Comparison of ENCODE assay signal across 34 cellular contexts in the genomic region with DNA sequence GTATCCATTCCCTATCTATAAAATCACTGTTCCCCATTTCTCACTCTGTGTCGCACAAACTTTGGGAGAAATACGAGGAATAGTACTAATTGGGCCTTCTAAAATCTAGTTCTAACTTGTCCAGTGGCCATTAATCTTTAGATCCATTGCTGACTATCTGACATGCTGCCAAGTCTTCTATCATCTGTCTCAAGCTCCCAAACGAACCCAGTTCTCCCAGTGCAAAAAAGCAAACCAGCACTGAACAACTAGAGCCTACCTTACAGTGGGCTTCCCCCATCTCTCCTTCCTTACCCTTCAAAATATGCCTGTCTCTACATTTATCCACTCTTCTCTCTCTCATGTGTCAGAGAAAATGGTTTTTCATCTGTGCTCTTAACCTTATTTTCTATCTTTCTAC. TPM values are rescaled to one million over a fixed set of nuclear protein-coding genes. Genes with fewer than 3 reads are reported as not detected.
"Had no signal": no experiment of that assay in that cellular context is flagged by ENCODE, and none has a peak within 500 bp of the region (broad histone marks: within the 10 kb centered on the region; RNA-seq: fewer than 3 reads in every experiment).

No MANE protein-coding gene starts in this region.

- H3K4me3 Mint-ChIP-seq: natural killer cell; nephron; neural progenitor cell; stimulated activated memory B cell treated with anti-CD40 and anti-IgM and Interleukin-4, amounts not matched to agents 10 μg/mL and 1 μg/mL and 100 μg/mL, for 72 hours; stimulated activated naive CD8-positive, alpha-beta T cell treated with anti-CD3 and anti-CD28 coated beads, Interleukin-15, amount 100 ng/mL, for 72 hours; type B pancreatic cell had no signal

- H3K4me3 ChIP-seq: neural progenitor cell, ovary, psoas muscle, skin epidermis, smooth muscle cell, spleen, suprapubic skin, testis, tibial artery, transverse colon, upper lobe of right lung, uterus had no signal

- H3K4me1 ChIP-seq: parathyroid adenoma, psoas muscle, spleen, suprapubic skin, testis, tibial artery, transverse colon, upper lobe of right lung, uterus had no signal

- H3K27me3 Mint-ChIP-seq: progenitor cell of endocrine pancreas, type B pancreatic cell had no signal

- DNase-seq: natural killer cell; occipital lobe; ovary; posterior cingulate gyrus; psoas muscle; right cardiac atrium; spleen; stimulated activated CD4-positive, alpha-beta T cell treated with anti-CD3 and anti-CD28 coated beads, Interleukin-12 subunit alpha, Interleukin-12 subunit beta, amount 100 ng/mL, for 4 hours; stimulated activated CD4-positive, alpha-beta T cell treated with anti-CD3 and anti-CD28 coated beads, Interleukin-1b, Interleukin-23, amount 100 ng/mL, for 48 hours; stimulated activated CD4-positive, alpha-beta T cell treated with anti-CD3 and anti-CD28 coated beads, Interleukin-4, amount 100 ng/mL, for 1 hour; stimulated activated CD4-positive, alpha-beta T cell treated with anti-CD3 and anti-CD28 coated beads, Interleukin-4, amount 100 ng/mL, for 4 hours; stimulated activated CD8-positive, alpha-beta memory T cell treated with anti-CD3 and anti-CD28 coated beads, Interleukin-4, amount 100 ng/mL, for 48 hours; stimulated activated naive CD4-positive, alpha-beta T cell; stimulated activated naive CD8-positive, alpha-beta T cell treated with anti-CD3 and anti-CD28 coated beads, Interleukin-15, amount 100 ng/mL, for 72 hours; stimulated activated naive CD8-positive, alpha-beta T cell treated with anti-CD3 and anti-CD28 coated beads, Interleukin-15, Interleukin-2, amounts not matched to agents 100 U/mL and 50 U/mL, for 24 hours; substantia nigra; testis; tibial artery; transverse colon; upper lobe of right lung; uterus had no signal

- H3K36me3 Mint-ChIP-seq: natural killer cell, neural progenitor cell, type B pancreatic cell had no signal

- H3K27me3 ChIP-seq: neural progenitor cell, ovary, spleen, suprapubic skin, testis, tibial artery, transverse colon, upper lobe of right lung, uterus had no signal

- H3K36me3 ChIP-seq: neural progenitor cell, ovary, spleen, suprapubic skin, tibial artery, transverse colon, upper lobe of right lung, uterus had no signal

- H3K9me3 ChIP-seq: ovary, psoas muscle, testis, tibial artery, transverse colon, upper lobe of right lung, uterus had no signal

- H3K27ac ChIP-seq: neural progenitor cell, ovary, parathyroid adenoma, psoas muscle, skin epidermis, spleen, suprapubic skin, testis, tibial artery, transverse colon, upper lobe of right lung, uterus had no signal

- H3K4me1 Mint-ChIP-seq: natural killer cell; nephron; stimulated activated memory B cell treated with anti-CD40 and anti-IgM and Interleukin-4, amounts not matched to agents 10 μg/mL and 1 μg/mL and 100 μg/mL, for 72 hours; stimulated activated naive CD8-positive, alpha-beta T cell treated with anti-CD3 and anti-CD28 coated beads, Interleukin-15, amount 100 ng/mL, for 72 hours had no signal

- ATAC-seq: natural killer cell; psoas muscle; right cardiac atrium; sciatic nerve; stimulated activated memory B cell treated with anti-CD40 and anti-IgM and Interleukin-4, amounts not matched to agents 10 μg/mL and 1 μg/mL and 100 μg/mL, for 72 hours; stimulated activated naive CD8-positive, alpha-beta T cell treated with anti-CD3 and anti-CD28 coated beads, Interleukin-15, amount 100 ng/mL, for 72 hours; stimulated activated naive CD8-positive, alpha-beta T cell treated with anti-CD3 and anti-CD28 coated beads, Interleukin-15, Interleukin-2, amounts not matched to agents 100 U/mL and 50 U/mL, for 24 hours; upper lobe of right lung had no signal

- H3K27ac Mint-ChIP-seq: natural killer cell; nephron; neural progenitor cell; progenitor cell of endocrine pancreas; stimulated activated memory B cell treated with anti-CD40 and anti-IgM and Interleukin-4, amounts not matched to agents 10 μg/mL and 1 μg/mL and 100 μg/mL, for 72 hours; stimulated activated naive CD8-positive, alpha-beta T cell treated with anti-CD3 and anti-CD28 coated beads, Interleukin-15, amount 100 ng/mL, for 72 hours; type B pancreatic cell had no signal

RNA-seq across cellular contexts. Expression of gene SPINK7, which starts 3.2 kb away (rescaled TPM):
- total RNA-seq: natural killer cell, occipital lobe, osteoblast, ovary, progenitor cell of endocrine pancreas, psoas muscle, renal cortical epithelial cell, right cardiac atrium, sciatic nerve, spleen, testis, transverse colon, upper lobe of right lung, urinary bladder, uterus had no signal

RNA-seq across cellular contexts. Expression of gene SPINK9, which starts 26.3 kb away (rescaled TPM):
- total RNA-seq: natural killer cell, occipital lobe, osteoblast, ovary, progenitor cell of endocrine pancreas, psoas muscle, renal cortical epithelial cell, sciatic nerve, spleen, suprapubic skin, testis, transverse colon, upper lobe of right lung, urinary bladder, uterus had no signal

RNA-seq across cellular contexts. Expression of gene SPINK13, which starts 40.4 kb away (rescaled TPM):
- total RNA-seq: natural killer cell, occipital lobe, osteoblast, progenitor cell of endocrine pancreas, psoas muscle, right cardiac atrium, sciatic nerve, smooth muscle cell, spleen, transverse colon, upper lobe of right lung, urinary bladder had no signal
